1 cellular context compared by ENCODE assay signal in the genomic region with DNA sequence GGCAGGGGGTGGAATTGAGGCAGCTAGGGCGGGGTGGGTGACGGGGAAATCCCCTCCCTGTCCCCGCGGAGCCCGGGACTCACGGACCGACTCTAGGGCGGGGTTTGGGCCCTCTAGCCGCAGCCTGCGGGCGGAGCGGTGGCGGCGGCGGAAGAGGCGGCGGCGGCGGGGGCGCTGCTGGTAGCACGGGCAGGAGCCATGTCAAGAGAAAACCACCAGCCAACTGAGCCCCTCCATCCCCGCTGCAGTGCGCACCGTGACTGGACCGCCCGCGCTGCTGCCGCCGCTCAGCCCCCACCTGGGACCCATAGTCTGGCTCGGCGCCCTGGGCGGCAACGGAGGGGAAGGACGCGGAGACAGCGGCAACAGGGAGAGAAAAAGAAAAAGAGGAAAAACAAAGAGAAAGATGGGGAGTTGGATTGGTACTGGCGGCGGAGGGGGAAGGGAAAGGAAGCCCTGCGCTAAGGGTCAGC.
TF ChIP-seq lines count a peak whose summit lies in the region.

No MANE protein-coding gene starts in this region.

TF ChIP-seq in K562, 482 proteins besides CTCF, POLR2A, EP300 and RAD21 (continued from another document):
- TF ChIP-seq PRPF4 (IDR thresholded peaks at IDR 0.05; ENCODE audit: insufficient read depth, low read depth, low read length, poor library complexity, severe bottlenecking): peak; percentile 90
- TF ChIP-seq NONO (IDR thresholded peaks at IDR 0.05; ENCODE audit: low read depth in 2 of 2, low read length in 1 of 2): 0 out of 4 replicates have a peak, but pooled peaks of 1 of the 2 experiments have one; percentile 32
- TF ChIP-seq DIDO1 (tag; IDR thresholded peaks at IDR 0.05; ENCODE audit: low read depth): no peak
- TF ChIP-seq BHLHE40 (IDR thresholded peaks at IDR 0.05; ENCODE audit: low read length): peak; percentile 36; the same call in 1 of the 2 replicates
- TF ChIP-seq CREB1 (IDR thresholded peaks at IDR 0.05): no peak
- TF ChIP-seq CREB1 (CRISPR knock-in tag; IDR thresholded peaks at IDR 0.05): no peak
- TF ChIP-seq FIP1L1 (IDR thresholded peaks at IDR 0.05; ENCODE audit: low read depth, low read length, poor library complexity, severe bottlenecking): peak; percentile 98
- TF ChIP-seq BCLAF1 (IDR thresholded peaks at IDR 0.05; ENCODE audit: borderline replicate concordance in 1 of 2, control insufficient read depth in 1 of 2, low read depth in 2 of 2, low read length in 1 of 2): no peak
- TF ChIP-seq, protein P1, sequence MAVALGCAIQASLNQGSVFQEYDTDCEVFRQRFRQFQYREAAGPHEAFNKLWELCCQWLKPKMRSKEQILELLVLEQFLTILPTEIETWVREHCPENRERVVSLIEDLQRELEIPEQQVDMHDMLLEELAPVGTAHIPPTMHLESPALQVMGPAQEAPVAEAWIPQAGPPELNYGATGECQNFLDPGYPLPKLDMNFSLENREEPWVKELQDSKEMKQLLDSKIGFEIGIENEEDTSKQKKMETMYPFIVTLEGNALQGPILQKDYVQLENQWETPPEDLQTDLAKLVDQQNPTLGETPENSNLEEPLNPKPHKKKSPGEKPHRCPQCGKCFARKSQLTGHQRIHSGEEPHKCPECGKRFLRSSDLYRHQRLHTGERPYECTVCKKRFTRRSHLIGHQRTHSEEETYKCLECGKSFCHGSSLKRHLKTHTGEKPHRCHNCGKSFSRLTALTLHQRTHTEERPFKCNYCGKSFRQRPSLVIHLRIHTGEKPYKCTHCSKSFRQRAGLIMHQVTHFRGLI (CRISPR knock-in tag; IDR thresholded peaks at IDR 0.05): no peak
- no peak for TF ChIP-seq ARID2 (IDR thresholded peaks at IDR 0.05)
